ENCODE assay signal across 17 cellular contexts in genomic region chr1:116984406-116985160, GRCh38.
"Had no signal": no experiment of that assay in that cellular context is flagged by ENCODE, and none has a peak within 500 bp of the region (broad histone marks: within the 10 kb centered on the region; RNA-seq: fewer than 3 reads in every experiment).

No MANE protein-coding gene starts in this region.

- DNase-seq: activated CD4-positive, alpha-beta memory T cell treated with anti-CD3 and anti-CD28 coated beads for 36 hours; activated gamma-delta T cell treated with Interleukin-2 at 50 U/mL for 16 hours; activated naive CD8-positive, alpha-beta T cell treated with anti-CD3 and anti-CD28 coated beads, Interleukin-2, amount 10 ng/mL, durations not matched to agents 7 days and 5 days; activated T-cell treated with anti-CD3 and anti-CD28 coated beads, Interleukin-2, amount 50 U/mL, for 72 hours; central memory CD4-positive, alpha-beta T cell; effector memory CD4-positive, alpha-beta T cell; hypothalamus; kidney glomerular epithelial cell; stimulated activated CD4-positive, alpha-beta T cell treated with anti-CD3 and anti-CD28 coated beads, Interleukin-4, amount 100 ng/mL, for 1 hour; stimulated activated CD8-positive, alpha-beta memory T cell treated with anti-CD3 and anti-CD28 coated beads, Interleukin-4, amount 100 ng/mL, for 48 hours; stimulated activated naive CD8-positive, alpha-beta T cell treated with anti-CD3 and anti-CD28 coated beads, Interleukin-15, Interleukin-2, amounts not matched to agents 100 U/mL and 50 U/mL, for 24 hours; T-helper 9 cell; thyroid gland had no signal

- H3K36me3 Mint-ChIP-seq: activated CD4-positive, alpha-beta memory T cell treated with anti-CD3 and anti-CD28 coated beads for 36 hours; activated naive CD8-positive, alpha-beta T cell treated with anti-CD3 and anti-CD28 coated beads, Interleukin-2, amount 10 ng/mL, durations not matched to agents 7 days and 5 days had no signal

- H3K27me3 Mint-ChIP-seq: activated CD4-positive, alpha-beta memory T cell treated with anti-CD3 and anti-CD28 coated beads for 36 hours had no signal

- H3K9me3 ChIP-seq: thyroid gland, vagina had no signal

- H3K27ac ChIP-seq: epithelial cell of prostate, thyroid gland, vagina had no signal

- H3K4me1 ChIP-seq: thyroid gland, vagina had no signal

- H3K27me3 ChIP-seq: thyroid gland, vagina had no signal

- H3K9me3 Mint-ChIP-seq: activated CD4-positive, alpha-beta memory T cell treated with anti-CD3 and anti-CD28 coated beads for 36 hours; activated T-cell treated with anti-CD3 and anti-CD28 coated beads, Interleukin-2, amount 50 U/mL, for 72 hours had no signal

- H3K4me3 Mint-ChIP-seq: activated CD4-positive, alpha-beta memory T cell treated with anti-CD3 and anti-CD28 coated beads for 36 hours; activated naive CD8-positive, alpha-beta T cell treated with anti-CD3 and anti-CD28 coated beads, Interleukin-2, amount 10 ng/mL, durations not matched to agents 7 days and 5 days; activated T-cell treated with anti-CD3 and anti-CD28 coated beads, Interleukin-2, amount 50 U/mL, for 72 hours; nephron had no signal

- H3K36me3 ChIP-seq: vagina had no signal

- H3K27ac Mint-ChIP-seq: activated CD4-positive, alpha-beta memory T cell treated with anti-CD3 and anti-CD28 coated beads for 36 hours; activated naive CD8-positive, alpha-beta T cell treated with anti-CD3 and anti-CD28 coated beads, Interleukin-2, amount 10 ng/mL, durations not matched to agents 7 days and 5 days; activated T-cell treated with anti-CD3 and anti-CD28 coated beads, Interleukin-2, amount 50 U/mL, for 72 hours; nephron had no signal

- H3K4me3 ChIP-seq: lung, thyroid gland, vagina had no signal

- ATAC-seq: activated T-cell treated with anti-CD3 and anti-CD28 coated beads, Interleukin-2, amount 50 U/mL, for 72 hours; stimulated activated naive CD8-positive, alpha-beta T cell treated with anti-CD3 and anti-CD28 coated beads, Interleukin-15, Interleukin-2, amounts not matched to agents 100 U/mL and 50 U/mL, for 24 hours had no signal
